10 cellular contexts compared by ENCODE assay signal in genomic region chr12:132275110-132275531, GRCh38. TPM values are rescaled to one million over a fixed set of nuclear protein-coding genes. Genes with fewer than 3 reads are reported as not detected.
A peak's percentile ranks its signal among the peaks of the same experiment; 100 is the strongest.
DNase-seq lines count a peak whose midpoint lies in the region; ATAC-seq and TF ChIP-seq lines count a peak whose summit lies in the region.
"Had no signal": no experiment of that assay in that cellular context is flagged by ENCODE, and none has a peak within 500 bp of the region (broad histone marks: within the 10 kb centered on the region; RNA-seq: fewer than 3 reads in every experiment).

No MANE protein-coding gene starts in this region.

- TF ChIP-seq CTCF in Calu3 (IDR thresholded peaks at IDR 0.05; ENCODE audit: unreplicated experiment) (no peak), left lung (IDR thresholded peaks at IDR 0.05) (no peak), OCI-LY7 (conservative IDR thresholded peaks at IDR 0.05; ENCODE audit: low read length) (no peak)

- peak; percentile 68 for DNase-seq in Calu3
- DNase-seq in LHCN-M2 (ENCODE audit: low read depth): peak; percentile 42
- DNase-seq in amniotic epithelial cell (ENCODE audit: low read depth): peak; percentile 9
- peak; percentile 47 to 61 for DNase-seq in left lung
- DNase-seq in stimulated activated CD4-positive, alpha-beta T cell treated with anti-CD3 and anti-CD28 coated beads, Interleukin-2, amount 100 ng/mL, for 48 hours: no peak
- no peak for DNase-seq in dedifferentiated amniotic fluid mesenchymal stem cell (ENCODE audit: extremely low spot score)
- DNase-seq in OCI-LY7 (ENCODE audit: low spot score): no peak
- DNase-seq: activated CD8-positive, alpha-beta T cell treated with anti-CD3 and anti-CD28 coated beads for 36 hours had no signal

- H3K27ac ChIP-seq in left lung (no peak overlapping the region), OCI-LY7 (ENCODE audit: low read depth, low read length, poor library complexity, severe bottlenecking) (no peak overlapping the region)
- H3K27ac ChIP-seq: upper lobe of left lung had no signal

- peak; percentile 76 for ATAC-seq in left lung
- ATAC-seq in activated CD4-positive, CD25-positive, alpha-beta regulatory T cell treated with anti-CD3 and anti-CD28 coated beads, Interleukin-2, amount 50 U/mL, for 24 hours: no peak
- ATAC-seq: activated CD8-positive, alpha-beta T cell treated with anti-CD3 and anti-CD28 coated beads for 36 hours had no signal

- POLR2A ChIA-PET in OCI-LY7 (lab: Charles Lee): interaction anchor here (0.5 kb wide), 1 partner anchor 575 kb away, joined by 3 read pairs; no protein-coding TSS in a partner anchor

- H3K4me3 ChIP-seq in left lung (no peak overlapping the region), OCI-LY7 (ENCODE audit: low read depth, low read length, poor library complexity, severe bottlenecking) (no peak overlapping the region)
- H3K4me3 ChIP-seq: upper lobe of left lung had no signal

- H3K27me3 Mint-ChIP-seq in Calu3 (ENCODE audit: unreplicated experiment): peaks cover 100% of the 10 kb centered on the region

- H3K27ac Mint-ChIP-seq in Calu3 (ENCODE audit: unreplicated experiment): no peak overlapping the region
- H3K27ac Mint-ChIP-seq: activated CD8-positive, alpha-beta T cell treated with anti-CD3 and anti-CD28 coated beads for 36 hours had no signal

- H3K4me3 Mint-ChIP-seq in Calu3 (ENCODE audit: low read depth, unreplicated experiment): peak overlapping the region; percentile 19
- H3K4me3 Mint-ChIP-seq: activated CD8-positive, alpha-beta T cell treated with anti-CD3 and anti-CD28 coated beads for 36 hours had no signal

- H3K4me1 ChIP-seq in left lung: no peaks in the 10 kb centered on the region
- H3K4me1 ChIP-seq in OCI-LY7 (ENCODE audit: insufficient read depth, low read length, poor library complexity, severe bottlenecking): no peaks in the 10 kb centered on the region

- H3K36me3 ChIP-seq in left lung: no peaks in the 10 kb centered on the region
- no peaks in the 10 kb centered on the region for H3K36me3 ChIP-seq in OCI-LY7 (ENCODE audit: insufficient read depth, low read length)
- H3K36me3 ChIP-seq: upper lobe of left lung had no signal

- no peaks in the 10 kb centered on the region for H3K79me2 ChIP-seq in OCI-LY7 (ENCODE audit: insufficient read depth, low read depth, low read length)

- intact Hi-C loops in Calu3 (cut with micrococcal nuclease; ENCODE audit: unreplicated experiment): no loop called here
- intact Hi-C loops in left lung (cut with DNase I): no loop called here
- intact Hi-C loops in OCI-LY7 (cut with micrococcal nuclease; ENCODE audit: unreplicated experiment): no loop called here

- H3K9me2 ChIP-seq in OCI-LY7 (ENCODE audit: insufficient read depth, low read length): no peaks in the 10 kb centered on the region

- H3K9me3 ChIP-seq in left lung: no peaks in the 10 kb centered on the region
- no peaks in the 10 kb centered on the region for H3K9me3 ChIP-seq in OCI-LY7 (ENCODE audit: low read length)
- H3K9me3 ChIP-seq: upper lobe of left lung had no signal

- H2AFZ ChIP-seq in OCI-LY7 (ENCODE audit: low read length): no peak overlapping the region

- H3K9me3 Mint-ChIP-seq in Calu3 (ENCODE audit: low read depth, unreplicated experiment): no peaks in the 10 kb centered on the region
- H3K9me3 Mint-ChIP-seq: activated CD8-positive, alpha-beta T cell treated with anti-CD3 and anti-CD28 coated beads for 36 hours had no signal

- no peak overlapping the region for H3K4me2 ChIP-seq in OCI-LY7 (ENCODE audit: low read length)

- peaks cover 4 to 99% of the 10 kb centered on the region in 2 donors for H3K27me3 ChIP-seq in left lung

- H3K4me1 Mint-ChIP-seq in Calu3 (ENCODE audit: low read depth, unreplicated experiment): peaks cover 14% of the 10 kb centered on the region

- no peaks in the 10 kb centered on the region for H4K20me1 ChIP-seq in OCI-LY7 (ENCODE audit: insufficient read depth, low read length)

- no peaks in the 10 kb centered on the region for H3K36me3 Mint-ChIP-seq in Calu3 (ENCODE audit: insufficient read depth, unreplicated experiment)

- BruUV-seq in Calu3 (replicated peaks; lab: Mats Ljungman, UMichigan) (no TSS peak), OCI-LY7 (replicated peaks; lab: Mats Ljungman, UMichigan) (no TSS peak)

- CTCF ChIA-PET in Calu3 (lab: Charles Lee): interaction anchor here (2.5 kb wide), 1 partner anchor 10 kb away, joined by 5 read pairs; no protein-coding TSS in a partner anchor
- CTCF ChIA-PET in OCI-LY7 (lab: Charles Lee; ENCODE audit: unreplicated experiment): no interaction called here

RNA-seq across cellular contexts. Expression of gene GALNT9, which starts 54.3 kb away (rescaled TPM):
- total RNA-seq in Calu3 (2022) (0.54 and 1.5 TPM in 2 replicates), LHCN-M2 (2014; rRNA removed) (0.63 and 0.64 TPM in 2 replicates), left lung (under 1 TPM in 1 of 2 donors, not detected in 1; 0.17 TPM), OCI-LY7 (2022) (not detected in 2 replicates)
- polyA plus RNA-seq in LHCN-M2 (2012): 0.04 TPM
- 0.28 TPM in 1 of 2 replicates, not detected in the other for total RNA-seq in OCI-LY7 (2014; rRNA removed; shearing (Covaris generic))
- total RNA-seq: activated CD8-positive, alpha-beta T cell treated with anti-CD3 and anti-CD28 coated beads for 36 hours had no signal

Comparison
In these comparisons a context has a peak if more than half of its experiments do, and no peak if none do; other contexts are left out.
1. DNase-seq: peak in Calu3 (single experiment), LHCN-M2 (single experiment), amniotic epithelial cell (single experiment) and left lung (2 of 2); none in stimulated activated CD4-positive, alpha-beta T cell treated with anti-CD3 and anti-CD28 coated beads, Interleukin-2, amount 100 ng/mL, for 48 hours (0 of 2), dedifferentiated amniotic fluid mesenchymal stem cell (single experiment) and OCI-LY7 (single experiment).